ENCODE assay signal across 13 cellular contexts in the genomic region with DNA sequence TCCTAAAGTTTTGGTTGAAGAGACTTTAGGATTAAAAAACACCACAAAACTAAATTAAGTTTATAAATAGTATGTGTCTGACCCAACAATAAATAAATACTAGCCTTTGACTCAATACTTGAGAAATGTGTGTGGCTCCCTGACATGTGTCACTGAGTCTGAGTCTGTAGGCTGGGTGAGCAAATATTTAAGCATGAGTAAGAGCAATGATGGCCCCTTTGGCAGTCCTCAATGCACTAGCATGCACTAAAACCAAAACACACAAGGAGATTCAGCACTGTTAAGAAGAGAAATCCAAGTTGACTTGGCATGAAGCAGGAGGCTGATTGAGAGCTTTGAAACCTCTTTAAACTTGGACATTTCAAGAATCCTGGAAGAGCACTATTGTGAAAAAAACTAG. TPM values are rescaled to one million over a fixed set of nuclear protein-coding genes. Genes with fewer than 3 reads are reported as not detected.
DNase-seq lines count a peak whose midpoint lies in the region; ATAC-seq, FAIRE-seq and TF ChIP-seq lines count a peak whose summit lies in the region.
"Had no signal": no experiment of that assay in that cellular context is flagged by ENCODE, and none has a peak within 500 bp of the region (broad histone marks: within the 10 kb centered on the region; RNA-seq: fewer than 3 reads in every experiment).

No MANE protein-coding gene starts in this region.

- H3K27me3 ChIP-seq in osteoblast (ENCODE audit: insufficient read depth, low read length) = no peaks in the 10 kb centered on the region
- no peaks in the 10 kb centered on the region for H3K27me3 ChIP-seq in tibial nerve

- no peak for TF ChIP-seq CTCF in Calu3 (IDR thresholded peaks at IDR 0.05; ENCODE audit: unreplicated experiment)
- TF ChIP-seq CTCF in choroid plexus epithelial cell (conservative IDR thresholded peaks at IDR 0.05; ENCODE audit: low read depth, low read length) = no peak
- no peak for TF ChIP-seq CTCF in osteoblast (IDR thresholded peaks at IDR 0.05; ENCODE audit: extremely low read depth, low read depth, low read length)
- TF ChIP-seq CTCF in tibial nerve (IDR thresholded peaks at IDR 0.05) = no peak

- H3K9me3 Mint-ChIP-seq in Calu3 (ENCODE audit: low read depth, unreplicated experiment) = peaks cover 3% of the 10 kb centered on the region
- H3K9me3 Mint-ChIP-seq in T-cell = peaks cover 0 to 12% (median 10%) of the 10 kb centered on the region in 3 donors

- H3K27ac ChIP-seq in osteoblast (ENCODE audit: low read depth, low read length) (peak overlapping the region; percentile 35), tibial nerve (peak overlapping the region in 1 of 4 donors; percentile 13)

- H3K9me3 ChIP-seq in osteoblast (ENCODE audit: low read depth, low read length) (no peaks in the 10 kb centered on the region), tibial nerve (peaks cover 0 to 15% (median 3%) of the 10 kb centered on the region in 4 donors)

- CTCF ChIA-PET in Calu3 (lab: Charles Lee) (no interaction called here), T-cell (lab: Charles Lee) (no interaction called here)

- H3K27me3 Mint-ChIP-seq in Calu3 (ENCODE audit: unreplicated experiment) (no peaks in the 10 kb centered on the region), T-cell (peaks cover 1 to 10% of the 10 kb centered on the region in 2 donors)

- peak overlapping the region; percentile 85 for H3K27ac Mint-ChIP-seq in Calu3 (ENCODE audit: unreplicated experiment)
- no peak overlapping the region for H3K27ac Mint-ChIP-seq in T-cell
- H3K27ac Mint-ChIP-seq: CD8-positive, alpha-beta T cell; natural killer cell had no signal

- H3K4me1 Mint-ChIP-seq in Calu3 (ENCODE audit: low read depth, unreplicated experiment) (peaks cover 59% of the 10 kb centered on the region), T-cell (no peaks in the 10 kb centered on the region)
- H3K4me1 Mint-ChIP-seq: natural killer cell had no signal

- H4K20me1 ChIP-seq in osteoblast (ENCODE audit: insufficient read depth, low read length) = no peaks in the 10 kb centered on the region

- no peak for DNase-seq in Calu3
- DNase-seq in NCI-H226 = peak; percentile 39
- DNase-seq in choroid plexus epithelial cell (ENCODE audit: low read depth) = peak; percentile 47
- DNase-seq in osteoblast (ENCODE audit: insufficient read length, low spot score, missing footprints) = no peak
- no peak for DNase-seq in T-cell
- DNase-seq in GM12891 (ENCODE audit: insufficient read length, low spot score) = no peak
- DNase-seq in NCI-H748 treated with DMSO at 0.1 percent for 48 hours (lab: John Stamatoyannopoulos, UW) = no peak
- DNase-seq in tibial nerve (ENCODE audit: low spot score in 2 of 2) = no peak
- DNase-seq: activated CD8-positive, alpha-beta memory T cell treated with anti-CD3 and anti-CD28 coated beads, Interleukin-2, amount 50 U/mL, for 48 hours; CD8-positive, alpha-beta T cell; H7; natural killer cell had no signal

- peak overlapping the region; percentile 40 for H3K4me2 ChIP-seq in osteoblast (ENCODE audit: insufficient read depth, low read length)

- no peak overlapping the region for H2AFZ ChIP-seq in osteoblast (ENCODE audit: low read length)

- no peaks in the 10 kb centered on the region for H3K79me2 ChIP-seq in osteoblast (ENCODE audit: insufficient read depth, low read length)

- ATAC-seq in T-cell (replicated peaks in 1 of 4) = no peak
- ATAC-seq: CD8-positive, alpha-beta T cell; natural killer cell had no signal

- TF ChIP-seq EP300 in tibial nerve (IDR thresholded peaks at IDR 0.05) = no peak

- H3K36me3 Mint-ChIP-seq in Calu3 (ENCODE audit: insufficient read depth, unreplicated experiment) (peaks cover 15% of the 10 kb centered on the region), T-cell (no peaks in the 10 kb centered on the region)
- H3K36me3 Mint-ChIP-seq: CD8-positive, alpha-beta T cell; natural killer cell had no signal

- H3K36me3 ChIP-seq in osteoblast (ENCODE audit: insufficient read depth, low read length) = no peaks in the 10 kb centered on the region
- H3K36me3 ChIP-seq in tibial nerve = no peaks in the 10 kb centered on the region

- H3K4me1 ChIP-seq in osteoblast (ENCODE audit: insufficient read depth, low read length) (peaks cover 20% of the 10 kb centered on the region), tibial nerve (peaks cover 0 to 2% (median under 1%) of the 10 kb centered on the region in 4 donors)

- intact Hi-C loops in Calu3 (cut with micrococcal nuclease; ENCODE audit: unreplicated experiment) = no loop called here

- no TSS peak for BruUV-seq in Calu3 (replicated peaks; lab: Mats Ljungman, UMichigan)

- H3K4me3 ChIP-seq in choroid plexus epithelial cell (ENCODE audit: low read depth, low read length) = no peak overlapping the region
- H3K4me3 ChIP-seq in osteoblast (ENCODE audit: insufficient read depth, low read length) = no peak overlapping the region
- no peak overlapping the region for H3K4me3 ChIP-seq in tibial nerve
- H3K4me3 ChIP-seq: skin epidermis had no signal

- POLR2A ChIA-PET in T-cell (lab: Charles Lee) = no interaction called here

- no peak for FAIRE-seq in GM12891 (lab: Jason Lieb, UNC)

- H3K4me3 Mint-ChIP-seq in Calu3 (ENCODE audit: low read depth, unreplicated experiment) (no peak overlapping the region), T-cell (no peak overlapping the region)
- H3K4me3 Mint-ChIP-seq: CD8-positive, alpha-beta T cell; natural killer cell had no signal

- TF ChIP-seq POLR2A in GM12891 (IDR thresholded peaks at IDR 0.05; ENCODE audit: low read depth, low read length) (no peak), tibial nerve (IDR thresholded peaks at IDR 0.05) (no peak)

TF ChIP-seq in GM12891, 5 proteins besides CTCF, POLR2A, EP300 and RAD21:
- TF ChIP-seq SPI1 (IDR thresholded peaks at IDR 0.05; ENCODE audit: low read depth, low read length) (no peak), PAX5 (IDR thresholded peaks at IDR 0.05; ENCODE audit: insufficient read depth, low read length, severe bottlenecking) (no peak), TAF1 (IDR thresholded peaks at IDR 0.05; ENCODE audit: low read depth, low read length) (no peak), POU2F2 (IDR thresholded peaks at IDR 0.05; ENCODE audit: low read depth, low read length) (no peak), POLR2AphosphoS5 (IDR thresholded peaks at IDR 0.05; ENCODE audit: low read depth, low read length) (no peak)

RNA-seq across cellular contexts. Expression of gene CCDC71L, which starts 37.1 kb away (rescaled TPM):
- total RNA-seq in Calu3 (2022) (28.1 and 30.9 TPM in 2 replicates), osteoblast (29.3 and 31.5 TPM in 2 replicates), T-cell (10 to 100 TPM; 13.0 to 21.9 (median 14.0) TPM), tibial nerve (10 to 100 TPM; 19.0 to 36.9 (median 22.8) TPM)
- 7.0 TPM for polyA plus RNA-seq in GM12891 (2012; ENCODE audit: low read depth, missing spikeins)

Comparison
In these comparisons a context has a peak if more than half of its experiments do, and no peak if none do; other contexts are left out.
1. DNase-seq: peak in NCI-H226 (single experiment) and choroid plexus epithelial cell (single experiment); none in Calu3 (single experiment), osteoblast (single experiment), T-cell (0 of 34), GM12891 (single experiment), NCI-H748 treated with DMSO at 0.1 percent for 48 hours (single experiment) and tibial nerve (0 of 2).